Comparison of ENCODE assay signal across 8 cellular contexts in the genomic region with DNA sequence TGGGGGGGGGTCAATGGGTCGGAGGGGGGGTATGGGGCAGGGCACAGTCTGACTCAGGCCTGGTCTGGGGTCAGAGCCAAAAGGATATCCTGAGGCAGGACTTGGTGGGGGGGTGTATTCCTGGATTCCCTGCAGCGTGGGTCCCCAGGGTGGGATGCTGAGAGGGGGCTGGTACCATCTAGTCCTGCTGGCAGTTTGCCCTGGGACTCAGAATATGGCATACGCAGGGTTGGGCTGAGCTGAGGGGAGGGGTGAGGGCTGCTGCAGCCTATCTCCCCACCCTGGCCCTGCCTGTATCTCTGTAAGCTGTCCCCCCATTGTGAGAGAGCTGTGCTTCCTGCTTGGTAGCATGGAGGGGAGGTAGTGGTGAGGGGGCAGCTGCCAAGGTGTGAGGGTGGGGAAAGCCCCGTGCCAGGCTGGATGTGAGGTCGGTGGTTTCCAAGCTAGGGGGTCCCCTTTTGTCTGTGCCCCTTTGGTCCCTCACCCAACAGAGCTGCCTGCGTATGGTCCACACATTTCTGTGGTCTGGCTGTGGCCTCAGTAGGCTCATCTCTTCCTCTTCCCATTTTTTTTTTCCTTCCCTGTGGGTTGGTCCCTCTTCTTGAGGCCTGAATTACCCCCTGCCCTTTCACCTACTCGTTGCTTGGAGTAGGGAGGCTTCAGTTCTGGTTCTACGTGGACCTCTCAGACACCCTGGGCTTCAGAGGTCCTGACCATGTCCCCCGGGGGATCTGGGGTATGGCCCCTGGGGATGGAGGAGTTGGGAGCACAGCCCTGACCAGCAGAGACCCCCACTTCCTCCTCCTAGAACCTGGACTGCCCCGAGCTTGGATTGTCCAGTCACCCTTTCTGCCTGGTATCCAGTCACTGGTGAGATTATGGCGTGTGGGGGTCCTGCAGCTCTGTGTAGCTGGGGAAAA. TPM values are rescaled to one million over a fixed set of nuclear protein-coding genes. Genes with fewer than 3 reads are reported as not detected.
A peak's percentile ranks its signal among the peaks of the same experiment; 100 is the strongest.
DNase-seq lines count a peak whose midpoint lies in the region; ATAC-seq and TF ChIP-seq lines count a peak whose summit lies in the region.

No MANE protein-coding gene starts in this region.

- peaks cover 15% of the 10 kb centered on the region for H4K20me1 ChIP-seq in MM.1S (ENCODE audit: insufficient read depth, low read length)

- TF ChIP-seq CTCF in AG10803 (conservative IDR thresholded peaks at IDR 0.05; ENCODE audit: low read length): no peak
- no peak for TF ChIP-seq CTCF in MM.1S (IDR thresholded peaks at IDR 0.05; ENCODE audit: low read length)

- H3F3A ChIP-seq in MM.1S (ENCODE audit: insufficient read depth, low read length): peaks cover 61% of the 10 kb centered on the region

- no peak overlapping the region for H3K4me3 ChIP-seq in AG10803 (ENCODE audit: low read length)
- H3K4me3 ChIP-seq in MM.1S (ENCODE audit: low read length): peak overlapping the region; percentile 97; the same call in 1 of the 2 replicates

- no peak overlapping the region for H2AFZ ChIP-seq in MM.1S (ENCODE audit: low read length)

- peak overlapping the region; percentile 98 for H3K9ac ChIP-seq in MM.1S (ENCODE audit: low read length)

- intact Hi-C loops in left colon (cut with DNase I, micrococcal nuclease): no loop called here

- peaks cover 97% of the 10 kb centered on the region for H3K79me2 ChIP-seq in MM.1S (ENCODE audit: low read length)

- peak; percentile 17 for ATAC-seq in left colon
- peak; percentile 55 for ATAC-seq in stimulated activated naive CD8-positive, alpha-beta T cell treated with anti-CD3 and anti-CD28 coated beads, Interleukin-15, Interleukin-2, amounts not matched to agents 100 U/mL and 50 U/mL, for 24 hours

- H3K36me3 ChIP-seq in MM.1S (replicated peaks; ENCODE audit: insufficient read depth, low read length): no peaks in the 10 kb centered on the region

- DNase-seq in AG10803 (ENCODE audit: low read depth) (peak; percentile 72), MM.1S (peak; percentile 21), left colon (peak; percentile 59 to 60), NCI-H2196 treated with DMSO at 0.1 percent for 48 hours (lab: John Stamatoyannopoulos, UW; ENCODE audit: unreplicated experiment) (no peak), OCI-M1 (lab: John Stamatoyannopoulos, UW) (no peak), medulla oblongata (ENCODE audit: extremely low spot score) (no peak)
- peak; percentile 74 for DNase-seq in activated naive CD4-positive, alpha-beta T cell treated with Interleukin-2 at 50 U/mL for 16 hours
- peak; percentile 81 for DNase-seq in stimulated activated naive CD8-positive, alpha-beta T cell treated with anti-CD3 and anti-CD28 coated beads, Interleukin-15, Interleukin-2, amounts not matched to agents 100 U/mL and 50 U/mL, for 24 hours

- H3K4me2 ChIP-seq in MM.1S (ENCODE audit: low read depth, low read length): peak overlapping the region; percentile 95

- peaks cover 50% of the 10 kb centered on the region for H3K4me1 ChIP-seq in MM.1S (ENCODE audit: low read length)

- H3K27ac ChIP-seq in MM.1S (ENCODE audit: low read length): peak overlapping the region; percentile 98

- H3K27me3 ChIP-seq in MM.1S (replicated peaks; ENCODE audit: insufficient read depth, low read length): no peaks in the 10 kb centered on the region

- no peaks in the 10 kb centered on the region for H3K9me3 ChIP-seq in MM.1S (replicated peaks; ENCODE audit: insufficient read depth, low read length)

- H3K9me2 ChIP-seq in MM.1S (replicated peaks; ENCODE audit: insufficient read depth, low read length): no peaks in the 10 kb centered on the region

RNA-seq across cellular contexts. Expression of a gene that starts 15.0 kb away (rescaled TPM):
- 10 to 100 TPM; 37.2 to 56.4 TPM for total RNA-seq in left colon

RNA-seq across cellular contexts. Expression of a gene that starts 36.3 kb away (rescaled TPM):
- total RNA-seq in left colon: 1 to 10 TPM; 5.5 to 9.0 TPM

RNA-seq across cellular contexts. Expression of a gene that starts 40.5 kb away (rescaled TPM):
- under 1 TPM; 0.34 to 0.81 TPM for total RNA-seq in left colon

Comparison
In these comparisons a context has a peak if more than half of its experiments do, and no peak if none do; other contexts are left out.
1. DNase-seq: peak in AG10803 (single experiment), MM.1S (single experiment), activated naive CD4-positive, alpha-beta T cell treated with Interleukin-2 at 50 U/mL for 16 hours (single experiment), left colon (2 of 2) and stimulated activated naive CD8-positive, alpha-beta T cell treated with anti-CD3 and anti-CD28 coated beads, Interleukin-15, Interleukin-2, amounts not matched to agents 100 U/mL and 50 U/mL, for 24 hours (single experiment); none in NCI-H2196 treated with DMSO at 0.1 percent for 48 hours (single experiment), OCI-M1 (single experiment) and medulla oblongata (single experiment).